In the genomic region with DNA sequence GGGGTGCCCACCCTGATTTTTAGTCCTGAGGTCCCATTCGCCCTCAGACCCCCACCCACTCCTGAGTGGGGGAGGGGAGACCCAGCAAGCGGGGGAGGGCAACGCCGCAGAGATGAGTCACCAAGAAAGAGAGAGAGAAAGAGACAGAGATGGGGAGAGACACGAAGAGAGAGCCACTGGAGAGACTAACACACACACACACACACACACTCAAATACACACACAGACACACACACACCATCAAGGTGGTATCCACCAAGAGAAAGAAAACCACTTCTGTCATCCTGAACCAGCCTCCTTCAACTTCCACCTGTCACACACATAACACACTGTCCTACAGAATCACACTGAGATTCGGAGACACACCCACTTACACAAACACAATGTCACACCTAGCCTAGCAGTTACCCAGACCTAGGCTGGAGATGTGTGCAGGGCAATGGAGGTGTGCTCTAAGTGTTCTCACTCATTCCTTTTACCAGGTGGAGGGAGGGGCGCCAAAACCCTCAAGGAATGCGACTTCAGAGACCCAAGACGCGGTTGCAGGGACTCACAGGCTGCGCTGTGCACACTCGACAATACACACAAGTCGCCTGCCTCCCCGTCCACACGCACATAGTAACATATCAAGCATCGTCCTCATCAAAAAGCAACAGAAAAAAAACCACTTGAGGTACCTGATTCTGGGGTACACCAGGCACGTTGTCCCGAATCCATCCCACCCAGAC, we compare ENCODE assay signal across 1 cellular context.
TF ChIP-seq lines count a peak whose summit lies in the region.

No MANE protein-coding gene starts in this region.

TF ChIP-seq in IMR-90, 13 proteins besides CTCF, POLR2A, EP300 and RAD21:
- TF ChIP-seq, protein P1, sequence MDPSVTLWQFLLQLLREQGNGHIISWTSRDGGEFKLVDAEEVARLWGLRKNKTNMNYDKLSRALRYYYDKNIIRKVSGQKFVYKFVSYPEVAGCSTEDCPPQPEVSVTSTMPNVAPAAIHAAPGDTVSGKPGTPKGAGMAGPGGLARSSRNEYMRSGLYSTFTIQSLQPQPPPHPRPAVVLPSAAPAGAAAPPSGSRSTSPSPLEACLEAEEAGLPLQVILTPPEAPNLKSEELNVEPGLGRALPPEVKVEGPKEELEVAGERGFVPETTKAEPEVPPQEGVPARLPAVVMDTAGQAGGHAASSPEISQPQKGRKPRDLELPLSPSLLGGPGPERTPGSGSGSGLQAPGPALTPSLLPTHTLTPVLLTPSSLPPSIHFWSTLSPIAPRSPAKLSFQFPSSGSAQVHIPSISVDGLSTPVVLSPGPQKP (IDR thresholded peaks at IDR 0.05; ENCODE audit: borderline replicate concordance, low read depth, low read length): no peak
- TF ChIP-seq FOS (IDR thresholded peaks at IDR 0.05; ENCODE audit: low read depth, low read length): peak; percentile 65; the same call in 1 of the 2 replicates
